20 cellular contexts compared by ENCODE assay signal in the genomic region with DNA sequence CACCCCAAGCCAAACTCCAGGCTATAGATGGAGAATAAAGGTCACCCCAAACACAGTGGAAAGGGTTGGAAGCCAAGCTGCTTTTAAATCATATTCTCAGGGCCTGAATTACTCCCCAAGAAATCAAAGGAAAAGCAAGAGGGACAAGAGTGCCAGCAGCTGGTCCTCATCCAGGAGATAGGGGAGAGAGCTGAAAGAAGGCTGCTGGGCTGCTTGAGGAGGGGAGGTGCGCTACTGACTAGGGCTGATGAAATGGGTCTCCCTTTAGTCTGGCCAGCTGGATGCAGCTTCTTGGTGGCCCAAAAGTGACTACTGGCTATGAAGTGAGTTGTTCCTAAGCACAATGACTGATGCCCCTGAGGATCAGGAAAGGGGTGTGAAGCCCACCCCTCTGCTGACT.
"Had no signal": no experiment of that assay in that cellular context is flagged by ENCODE, and none has a peak within 500 bp of the region (broad histone marks: within the 10 kb centered on the region; RNA-seq: fewer than 3 reads in every experiment).

No MANE protein-coding gene starts in this region.

- H3K27ac ChIP-seq: adrenal gland, neutrophil, pancreas, sigmoid colon, tibial artery had no signal

- H3K27me3 ChIP-seq: adrenal gland, neutrophil, pancreas, sigmoid colon, tibial artery, uterus had no signal

- DNase-seq: activated CD4-positive, alpha-beta T cell treated with anti-CD3 and anti-CD28 coated beads, Interleukin-2, amount 10 ng/mL, durations not matched to agents 7 days and 5 days; activated CD8-positive, alpha-beta memory T cell treated with anti-CD3 and anti-CD28 coated beads for 24 hours; activated CD8-positive, alpha-beta memory T cell treated with anti-CD3 and anti-CD28 coated beads, Interleukin-2, amount 50 U/mL, for 48 hours; activated effector memory CD4-positive, alpha-beta T cell treated with anti-CD3 and anti-CD28 coated beads, Interleukin-2, amount 50 U/mL, for 16 hours; activated naive CD4-positive, alpha-beta T cell treated with anti-CD3 and anti-CD28 coated beads, Interleukin-2, amount 50 U/mL, for 16 hours; activated T-cell treated with anti-CD3 and anti-CD28 coated beads, Interleukin-2, amount 50 U/mL, for 72 hours; adrenal gland; dermis blood vessel endothelial cell; effector memory CD8-positive, alpha-beta T cell; hippocampal formation; islet precursor cell; left colon; mucosa of descending colon; naive B cell; pancreas; sigmoid colon; stimulated activated CD4-positive, alpha-beta T cell treated with anti-CD3 and anti-CD28 coated beads, Interleukin-4, amount 100 ng/mL, for 4 hours; tibial artery; uterus had no signal

- H3K4me3 ChIP-seq: adrenal gland, mucosa of descending colon, pancreas, sigmoid colon, tibial artery, uterus had no signal

- H3K36me3 ChIP-seq: adrenal gland, neutrophil, pancreas, sigmoid colon, tibial artery, uterus had no signal

- H3K4me1 ChIP-seq: pancreas had no signal

- H3K9me3 ChIP-seq: adrenal gland, mucosa of descending colon, neutrophil, pancreas, sigmoid colon, tibial artery, uterus had no signal
